Comparison of ENCODE assay signal across 8 cellular contexts in the genomic region with DNA sequence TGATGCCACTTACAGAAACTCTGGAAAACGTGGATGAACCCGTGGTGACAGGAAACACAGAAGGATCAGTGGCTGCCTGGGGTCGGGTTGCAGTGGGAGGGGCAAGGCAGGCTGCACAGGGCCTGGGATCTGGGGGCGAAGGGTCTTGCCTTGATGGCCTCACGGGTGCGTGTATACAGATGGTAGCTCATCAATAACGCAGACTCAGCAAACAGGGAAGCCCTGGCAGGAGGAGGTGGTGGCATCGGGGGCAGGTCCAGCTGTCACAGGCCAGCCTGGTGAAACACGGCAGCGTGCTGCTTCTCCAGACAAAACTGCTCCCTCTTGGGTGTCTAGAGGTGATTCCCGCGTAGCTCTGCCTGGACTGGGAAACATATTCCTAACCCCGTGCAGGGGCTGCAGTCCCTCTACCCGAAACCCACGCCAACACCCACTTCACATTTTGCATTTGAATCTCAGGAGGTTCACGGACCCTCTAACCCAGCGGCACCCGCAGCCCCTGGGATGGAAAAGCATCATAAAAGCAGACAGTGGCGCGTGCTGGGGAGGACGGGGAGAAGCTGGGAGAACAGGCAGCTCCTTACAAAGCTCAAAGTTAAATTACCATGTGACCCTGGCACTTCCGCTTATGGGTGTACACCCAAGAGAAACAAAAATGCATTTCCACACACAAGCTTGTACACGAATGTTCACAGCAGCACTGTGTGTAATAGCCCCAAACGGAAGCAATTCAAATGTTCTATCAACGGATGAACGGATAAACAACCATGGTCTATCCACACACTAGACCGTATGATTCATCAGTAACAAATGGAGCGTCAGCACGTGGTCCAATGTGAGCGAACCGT.
DNase-seq lines count a peak whose midpoint lies in the region; ATAC-seq, FAIRE-seq and TF ChIP-seq lines count a peak whose summit lies in the region.
"Not testable (repeated sequence)": the region's sequence is repeated elsewhere in the genome, so short reads cannot be mapped to it uniquely, and the experiment has no call there.

No MANE protein-coding gene starts in this region.

- not testable (repeated sequence) for H3K4me1 ChIP-seq in A549; osteoblast (ENCODE audit: insufficient read depth, low read length); aorta (ENCODE audit: control insufficient read depth in 1 of 2, insufficient read depth in 2 of 2, low read length in 2 of 2)
- peaks cover 12% of the 10 kb centered on the region for H3K4me1 ChIP-seq in HepG2 (ENCODE audit: insufficient read depth, low read length)

- BruUV-seq in HepG2 (replicated peaks; lab: Mats Ljungman, UMichigan), result not testable (repeated sequence)

- H2AFZ ChIP-seq in HepG2 (ENCODE audit: low read length); osteoblast (ENCODE audit: low read length): not testable (repeated sequence)

- not testable (repeated sequence) for H3K9ac ChIP-seq in HepG2 (ENCODE audit: insufficient read depth, low read depth, low read length)

- in situ Hi-C loops in HepG2 (cut with HindIII; ENCODE audit: extremely low pct_ligation_motif_present, low pct_unique_long_range_greater_than_20kb), result not testable (repeated sequence)

- not testable (repeated sequence) for H3K4me3 ChIP-seq in A549; foreskin fibroblast (ENCODE audit: low read depth in 1 of 2, low read length in 2 of 2); HepG2 (replicated peaks in 1 of 3; ENCODE audit: insufficient read depth in 1 of 3, low read depth in 2 of 3, low read length in 3 of 3); osteoblast (ENCODE audit: insufficient read depth, low read length); aorta (ENCODE audit: low read length in 2 of 2)

- not testable (repeated sequence) for ATAC-seq in A549; HepG2; aorta (ENCODE audit: low FRiP score)

- not testable (repeated sequence) for H3K27me3 ChIP-seq in HepG2 (ENCODE audit: control insufficient read depth in 1 of 2, insufficient read depth in 2 of 2, low read length in 2 of 2); osteoblast (ENCODE audit: insufficient read depth, low read length); aorta (ENCODE audit: control insufficient read depth in 1 of 2, insufficient read depth in 2 of 2, low read length in 1 of 2)

- POLR2A ChIA-PET in A549 (lab: Yijun Ruan, JAX); HepG2 (lab: Yijun Ruan, JAX): not testable (repeated sequence)

- CTCF ChIA-PET in A549 (lab: Yijun Ruan, JAX), result interaction anchor here (1.1 kb wide), 1 partner anchor 9 kb away, joined by 4 read pairs; no protein-coding TSS in a partner anchor
- CTCF ChIA-PET in HepG2 (lab: Yijun Ruan, JAX; ENCODE audit: low intra/inter-chr PET ratio, low total read pairs), result not testable (repeated sequence)

- not testable (repeated sequence) for TF ChIP-seq EP300 in A549 (IDR thresholded peaks at IDR 0.05); HepG2 (IDR thresholded peaks at IDR 0.05; ENCODE audit: low read depth in 2 of 2, low read length in 2 of 2); HepG2 (CRISPR knock-in tag; IDR thresholded peaks at IDR 0.05; ENCODE audit: borderline replicate concordance)

- DNase-seq in A549 (ENCODE audit: low read depth in 1 of 2, low spot score in 1 of 2); HepG2 (ENCODE audit: low spot score): not testable (repeated sequence)
- DNase-seq in ELR (ENCODE audit: low read depth) (peak; percentile 83), NCI-H748 (lab: John Stamatoyannopoulos, UW; ENCODE audit: unreplicated experiment) (peak; percentile 13), foreskin fibroblast (peak; percentile 65 to 77), osteoblast (ENCODE audit: insufficient read length, low spot score, missing footprints) (peak; percentile 46), aorta (peak; percentile 17 to 55)
- peak; percentile 3 for DNase-seq in activated naive CD4-positive, alpha-beta T cell treated with anti-CD3 and anti-CD28 coated beads, Interleukin-2, amount 50 U/mL, for 16 hours

- not testable (repeated sequence) for H3K36me3 ChIP-seq in HepG2 (replicated peaks in 1 of 2; ENCODE audit: control insufficient read depth in 1 of 2, insufficient read depth in 2 of 2, low read length in 2 of 2); osteoblast (ENCODE audit: insufficient read depth, low read length); aorta (ENCODE audit: control insufficient read depth in 1 of 2, insufficient read depth in 2 of 2, low read length in 1 of 2)

- 85% methylated on average over 31 of the region's 31 CpGs for WGBS in A549 (ENCODE audit: missing lambda C conversion rate)
- 94% methylated on average over 27 of the region's 31 CpGs for WGBS in HepG2 (ENCODE audit: low lambda C conversion rate)
- 83 to 89% methylated on average over 29 to 31 of the region's 31 CpGs for WGBS in aorta, 2 donors

- TF ChIP-seq CTCF in A549 (IDR thresholded peaks at IDR 0.05); foreskin fibroblast (IDR thresholded peaks at IDR 0.05; ENCODE audit: low read depth, low read length); HepG2 (CRISPR knock-in tag; IDR thresholded peaks at IDR 0.05); osteoblast (IDR thresholded peaks at IDR 0.05; ENCODE audit: extremely low read depth, low read depth, low read length): not testable (repeated sequence)

- H3K79me2 ChIP-seq in HepG2 (ENCODE audit: insufficient read depth, low read length); osteoblast (ENCODE audit: insufficient read depth, low read length): not testable (repeated sequence)

- H4K20me1 ChIP-seq in HepG2 (ENCODE audit: insufficient read depth, low read length); osteoblast (ENCODE audit: insufficient read depth, low read length): not testable (repeated sequence)

- intact Hi-C loops in HepG2 (cut with micrococcal nuclease; ENCODE audit: unreplicated experiment); aorta (cut with DNase I): not testable (repeated sequence)

- not testable (repeated sequence) for FAIRE-seq in A549 (lab: Jason Lieb, UNC); HepG2 (lab: Jason Lieb, UNC)

- H3K27ac ChIP-seq in A549; HepG2 (ENCODE audit: extremely low read length, insufficient read depth, low read length); osteoblast (ENCODE audit: low read depth, low read length); aorta (ENCODE audit: low read depth in 1 of 2, low read length in 2 of 2): not testable (repeated sequence)

- TF ChIP-seq RAD21 in A549 (conservative IDR thresholded peaks at IDR 0.05 in 1 of 2, IDR thresholded peaks at IDR 0.05 in 1 of 2); HepG2 (CRISPR knock-in tag; IDR thresholded peaks at IDR 0.05): not testable (repeated sequence)

- TF ChIP-seq POLR2A in A549 (IDR thresholded peaks at IDR 0.05; ENCODE audit: low read length); HepG2 (IDR thresholded peaks at IDR 0.05; ENCODE audit: insufficient read depth in 1 of 2, low read depth in 2 of 2, low read length in 2 of 2): not testable (repeated sequence)

- not testable (repeated sequence) for H3K9me3 ChIP-seq in A549; HepG2 (ENCODE audit: low read length); osteoblast (ENCODE audit: low read depth, low read length); aorta (ENCODE audit: control insufficient read depth, low read length)

- not testable (repeated sequence) for H3K4me2 ChIP-seq in A549; HepG2 (ENCODE audit: low read depth, low read length); osteoblast (ENCODE audit: insufficient read depth, low read length)

TF ChIP-seq in A549, 52 proteins besides CTCF, POLR2A, EP300 and RAD21:
- peak; percentile 73 for TF ChIP-seq MAFK (IDR thresholded peaks at IDR 0.05; ENCODE audit: partially characterized antibody)

TF ChIP-seq in HepG2, 621 proteins besides CTCF, POLR2A, EP300 and RAD21:
- TF ChIP-seq MAFF (IDR thresholded peaks at IDR 0.05; ENCODE audit: low read depth, low read length), result peak; percentile 39; the same call in 1 of the 2 replicates
- TF ChIP-seq MAFK (conservative IDR thresholded peaks at IDR 0.05 in 1 of 2, IDR thresholded peaks at IDR 0.05 in 1 of 2; ENCODE audit: low read length in 2 of 2), result peak; percentile 45 to 78; a peak in 3 of 4 replicates
